12 cellular contexts compared by ENCODE assay signal in genomic region chr3:99970198-99970597, GRCh38.
A peak's percentile ranks its signal among the peaks of the same experiment; 100 is the strongest.
DNase-seq lines count a peak whose midpoint lies in the region; ATAC-seq, FAIRE-seq and TF ChIP-seq lines count a peak whose summit lies in the region.
"Had no signal": no experiment of that assay in that cellular context is flagged by ENCODE, and none has a peak within 500 bp of the region (broad histone marks: within the 10 kb centered on the region; RNA-seq: fewer than 3 reads in every experiment).

No MANE protein-coding gene starts in this region.

- TF ChIP-seq CTCF in endothelial cell (IDR thresholded peaks at IDR 0.05; ENCODE audit: unreplicated experiment) = no peak

- POLR2A ChIA-PET in naive thymus-derived CD8-positive, alpha-beta T cell (lab: Charles Lee) = no interaction called here

- H3K27ac Mint-ChIP-seq in naive thymus-derived CD8-positive, alpha-beta T cell = no peak overlapping the region
- no peak overlapping the region for H3K27ac Mint-ChIP-seq in endothelial cell (ENCODE audit: unreplicated experiment)
- H3K27ac Mint-ChIP-seq: T-helper 1 cell treated with Interleukin-12 subunit alpha and Interleukin-12 subunit beta and Interleukin-4 antibody, amounts not matched to agents 30 μg/mL and 1 μg/mL, for 36 hours had no signal

- H3K27me3 Mint-ChIP-seq in naive thymus-derived CD8-positive, alpha-beta T cell = no peaks in the 10 kb centered on the region
- no peaks in the 10 kb centered on the region for H3K27me3 Mint-ChIP-seq in endothelial cell (ENCODE audit: unreplicated experiment)

- H3K9me3 Mint-ChIP-seq in naive thymus-derived CD8-positive, alpha-beta T cell = no peaks in the 10 kb centered on the region
- no peaks in the 10 kb centered on the region for H3K9me3 Mint-ChIP-seq in endothelial cell (ENCODE audit: unreplicated experiment)
- H3K9me3 Mint-ChIP-seq: T-helper 1 cell treated with Interleukin-12 subunit alpha and Interleukin-12 subunit beta and Interleukin-4 antibody, amounts not matched to agents 30 μg/mL and 1 μg/mL, for 36 hours had no signal

- DNase-seq in GM18507 (ENCODE audit: extremely low spot score, insufficient read length, low read depth) = no peak
- no peak for DNase-seq in stimulated activated CD4-positive, alpha-beta T cell treated with anti-CD3 and anti-CD28 coated beads, Interleukin-4, amount 100 ng/mL, for 1 hour
- no peak for DNase-seq in naive thymus-derived CD8-positive, alpha-beta T cell
- DNase-seq in stimulated activated CD4-positive, alpha-beta T cell treated with anti-CD3 and anti-CD28 coated beads, Interleukin-1b, Interleukin-23, amount 100 ng/mL, for 48 hours = no peak
- DNase-seq in endothelial cell (ENCODE audit: low spot score) = no peak
- DNase-seq: BE2C, NCI-H1092 treated with DMSO at 0.1 percent for 48 hours, sigmoid colon had no signal

- H3K4me1 Mint-ChIP-seq in naive thymus-derived CD8-positive, alpha-beta T cell = peaks cover 14 to 36% (median 18%) of the 10 kb centered on the region in 4 donors
- no peaks in the 10 kb centered on the region for H3K4me1 Mint-ChIP-seq in endothelial cell (ENCODE audit: unreplicated experiment)

- peaks cover 3 to 5% (median 5%) of the 10 kb centered on the region in 3 donors for H3K36me3 Mint-ChIP-seq in naive thymus-derived CD8-positive, alpha-beta T cell
- no peaks in the 10 kb centered on the region for H3K36me3 Mint-ChIP-seq in endothelial cell (ENCODE audit: low read depth, unreplicated experiment)

- H3K4me3 Mint-ChIP-seq in naive thymus-derived CD8-positive, alpha-beta T cell = no peak overlapping the region
- no peak overlapping the region for H3K4me3 Mint-ChIP-seq in endothelial cell (ENCODE audit: unreplicated experiment)
- H3K4me3 Mint-ChIP-seq: T-helper 1 cell treated with Interleukin-12 subunit alpha and Interleukin-12 subunit beta and Interleukin-4 antibody, amounts not matched to agents 30 μg/mL and 1 μg/mL, for 36 hours had no signal

- ATAC-seq in GM19468 (IDR thresholded peaks at IDR 0.05; ENCODE audit: extremely low read depth, unreplicated experiment) = peak; percentile 79
- peak; percentile 99 for ATAC-seq in HG02885 (IDR thresholded peaks at IDR 0.05; ENCODE audit: poor library complexity, unreplicated experiment)
- peak; percentile 97 for ATAC-seq in HG03575 (IDR thresholded peaks at IDR 0.05; ENCODE audit: extremely low read depth, insufficient number of reproducible peaks, low FRiP score, unreplicated experiment)
- no peak for ATAC-seq in naive thymus-derived CD8-positive, alpha-beta T cell

- FAIRE-seq in GM18507 (lab: Jason Lieb, UNC) = peak; percentile 73

Comparison
In these comparisons a context has a peak if more than half of its experiments do, and no peak if none do; other contexts are left out.
1. ATAC-seq: peak in GM19468 (single experiment), HG02885 (single experiment) and HG03575 (single experiment); none in naive thymus-derived CD8-positive, alpha-beta T cell (0 of 2).